ENCODE assay signal across 1 cellular context in genomic region chr4:186749611-186750281, GRCh38.
TF ChIP-seq lines count a peak whose summit lies in the region.

No MANE protein-coding gene starts in this region.

TF ChIP-seq in HepG2, 621 proteins besides CTCF, POLR2A, EP300 and RAD21 (continued from another document and continues in another):
- TF ChIP-seq IRF9 (CRISPR knock-in tag; IDR thresholded peaks at IDR 0.05; ENCODE audit: borderline replicate concordance) (no peak), HBP1 (CRISPR knock-in tag; IDR thresholded peaks at IDR 0.05; ENCODE audit: low read depth) (no peak), CENPBD1 (CRISPR knock-in tag; IDR thresholded peaks at IDR 0.05; ENCODE audit: borderline replicate concordance, low read depth) (no peak), ZNF17 (CRISPR knock-in tag; IDR thresholded peaks at IDR 0.05) (no peak), ZNF318 (CRISPR knock-in tag; IDR thresholded peaks at IDR 0.05) (no peak), ZSCAN20 (CRISPR knock-in tag; IDR thresholded peaks at IDR 0.05; ENCODE audit: borderline replicate concordance) (no peak), CC2D1A (CRISPR knock-in tag; IDR thresholded peaks at IDR 0.05) (no peak), CENPX (CRISPR knock-in tag; IDR thresholded peaks at IDR 0.05) (no peak), SIX1 (CRISPR knock-in tag; IDR thresholded peaks at IDR 0.05; ENCODE audit: borderline replicate concordance) (no peak), SMARCC2 (IDR thresholded peaks at IDR 0.05) (no peak), TFAP4 (IDR thresholded peaks at IDR 0.05; ENCODE audit: borderline replicate concordance, low read depth) (no peak), PRDM10 (CRISPR knock-in tag; IDR thresholded peaks at IDR 0.05; ENCODE audit: low read depth) (no peak), GFI1 (CRISPR knock-in tag; IDR thresholded peaks at IDR 0.05; ENCODE audit: borderline replicate concordance) (no peak), SAFB2 (CRISPR knock-in tag; IDR thresholded peaks at IDR 0.05; ENCODE audit: borderline replicate concordance, low read depth) (no peak), MTF1 (CRISPR knock-in tag; IDR thresholded peaks at IDR 0.05) (no peak), CENPT (CRISPR knock-in tag; IDR thresholded peaks at IDR 0.05; ENCODE audit: low read depth) (no peak), RXRA (CRISPR knock-in tag; IDR thresholded peaks at IDR 0.05) (peak; percentile 39), ZBED4 (CRISPR knock-in tag; IDR thresholded peaks at IDR 0.05; ENCODE audit: borderline replicate concordance) (no peak), ZBTB2 (CRISPR knock-in tag; IDR thresholded peaks at IDR 0.05; ENCODE audit: low read depth) (no peak), MBD4 (IDR thresholded peaks at IDR 0.05; ENCODE audit: borderline replicate concordance, low read length) (no peak), CSRNP1 (CRISPR knock-in tag; IDR thresholded peaks at IDR 0.05) (no peak), ARNT2 (CRISPR knock-in tag; IDR thresholded peaks at IDR 0.05; ENCODE audit: low read depth) (no peak), ZBTB8A (CRISPR knock-in tag; IDR thresholded peaks at IDR 0.05; ENCODE audit: borderline replicate concordance, low read depth) (no peak), ZNF512 (CRISPR knock-in tag; IDR thresholded peaks at IDR 0.05) (no peak), YEATS2 (CRISPR knock-in tag; IDR thresholded peaks at IDR 0.05; ENCODE audit: borderline replicate concordance) (no peak; the same call in 1 of the 2 replicates), SNAPC5 (CRISPR knock-in tag; IDR thresholded peaks at IDR 0.05; ENCODE audit: borderline replicate concordance) (no peak)
